Comparison of ENCODE assay signal across 9 cellular contexts in the genomic region with DNA sequence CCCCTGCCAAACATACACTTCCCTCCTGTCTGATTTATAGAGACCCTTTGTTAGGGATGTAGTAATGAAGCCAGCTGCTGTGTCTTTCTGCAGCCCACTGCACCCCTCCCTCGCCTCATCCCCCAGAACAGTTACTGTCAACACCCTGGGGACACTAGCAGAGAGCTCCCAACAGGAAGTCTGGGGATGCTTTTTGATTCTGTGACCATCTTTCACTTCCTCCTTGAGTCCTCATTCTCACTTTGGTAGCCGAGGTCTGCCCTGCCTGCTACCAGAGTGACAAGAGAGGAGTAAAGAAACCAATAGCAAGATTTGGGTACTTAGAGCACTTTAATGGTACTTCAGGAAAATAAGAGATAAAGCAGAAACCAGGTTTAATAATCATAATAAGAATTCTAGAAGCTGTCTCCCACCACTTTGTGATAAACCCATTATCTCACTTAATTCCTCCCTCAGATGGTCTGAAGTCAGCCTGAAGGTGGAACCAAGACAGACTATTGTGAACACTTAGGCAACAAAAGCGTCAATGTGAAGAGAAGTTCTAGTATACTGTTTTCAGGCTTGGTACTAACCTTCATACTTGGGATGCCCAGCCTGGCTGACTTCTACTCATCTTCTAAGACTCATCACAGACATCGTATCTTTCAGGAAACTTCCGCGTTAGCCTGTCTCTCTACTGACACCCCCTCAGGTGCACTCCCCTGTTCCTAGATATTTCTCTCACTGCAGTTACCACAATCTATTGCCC.
DNase-seq lines count a peak whose midpoint lies in the region; ATAC-seq, FAIRE-seq and TF ChIP-seq lines count a peak whose summit lies in the region.
"Had no signal": no experiment of that assay in that cellular context is flagged by ENCODE, and none has a peak within 500 bp of the region (broad histone marks: within the 10 kb centered on the region; RNA-seq: fewer than 3 reads in every experiment).

No MANE protein-coding gene starts in this region.

- intact Hi-C loops in heart left ventricle (cut with DNase I), result no loop called here

- no peaks in the 10 kb centered on the region for H3K27me3 ChIP-seq in heart left ventricle

- FAIRE-seq in H54 (lab: Jason Lieb, UNC), result no peak

- H3K4me3 Mint-ChIP-seq in T-helper 17 cell, result no peak overlapping the region
- H3K4me3 Mint-ChIP-seq: natural killer cell treated with Interleukin-12 subunit alpha and Interleukin-12 subunit beta and Interleukin-15 and Interleukin-18, amount 100 ng/mL, for 72 hours had no signal

- H3K9me3 ChIP-seq in T-helper 17 cell (ENCODE audit: control insufficient read depth, low read length, poor library complexity, severe bottlenecking), result no peaks in the 10 kb centered on the region
- H3K9me3 ChIP-seq in heart left ventricle, result no peaks in the 10 kb centered on the region

- H3K27me3 Mint-ChIP-seq in T-helper 17 cell, result peaks cover 11% of the 10 kb centered on the region

- H3K27ac ChIP-seq in heart left ventricle, result no peak overlapping the region

- no peak for TF ChIP-seq CTCF in heart left ventricle (IDR thresholded peaks at IDR 0.05)

- no peaks in the 10 kb centered on the region for H3K36me3 ChIP-seq in heart left ventricle

- ATAC-seq in GM19452 (IDR thresholded peaks at IDR 0.05; ENCODE audit: unreplicated experiment) (peak; percentile 99), HG03196 (IDR thresholded peaks at IDR 0.05; ENCODE audit: unreplicated experiment) (peak; percentile 98), T-helper 17 cell (peak; percentile 72), heart left ventricle (no peak)

- peak; percentile 19 for DNase-seq in GF-D8 (lab: John Stamatoyannopoulos, UW)
- DNase-seq in T-helper 17 cell, result no peak
- DNase-seq in H54 (ENCODE audit: insufficient read length, low spot score), result no peak
- DNase-seq in NCI-H2196 treated with DMSO at 0.1 percent for 48 hours (lab: John Stamatoyannopoulos, UW; ENCODE audit: unreplicated experiment), result no peak
- no peak for DNase-seq in AG08396 (ENCODE audit: low spot score)
- no peak for DNase-seq in heart left ventricle

- WGBS in heart left ventricle, 4 donors, result 63 to 75% (median 69%) methylated on average over 6 of the region's 6 CpGs

- peaks cover 10% of the 10 kb centered on the region for H3K4me1 Mint-ChIP-seq in T-helper 17 cell

- no peak for TF ChIP-seq POLR2A in H54 (IDR thresholded peaks at IDR 0.05; ENCODE audit: low read depth, low read length)
- TF ChIP-seq POLR2A in heart left ventricle (IDR thresholded peaks at IDR 0.05), result no peak

- H3K36me3 Mint-ChIP-seq in T-helper 17 cell (ENCODE audit: low read depth), result peaks cover 2% of the 10 kb centered on the region
- H3K36me3 Mint-ChIP-seq: natural killer cell treated with Interleukin-12 subunit alpha and Interleukin-12 subunit beta and Interleukin-15 and Interleukin-18, amount 100 ng/mL, for 72 hours had no signal

- no peak overlapping the region for H3K27ac Mint-ChIP-seq in T-helper 17 cell

- H3K4me3 ChIP-seq in heart left ventricle, result no peak overlapping the region

- no peaks in the 10 kb centered on the region for H3K4me1 ChIP-seq in heart left ventricle

Comparison
In these comparisons a context has a peak if more than half of its experiments do, and no peak if none do; other contexts are left out.
1. ATAC-seq: peak in GM19452 (single experiment), HG03196 (single experiment) and T-helper 17 cell (single experiment); none in heart left ventricle (0 of 4).